Comparison of ENCODE assay signal across 1 cellular context in genomic region chr3:71649757-71650156, GRCh38.
TF ChIP-seq lines count a peak whose summit lies in the region.

No MANE protein-coding gene starts in this region.

TF ChIP-seq in HepG2, 621 proteins besides CTCF, POLR2A, EP300 and RAD21 (continued from another document):
- TF ChIP-seq TP53 (CRISPR knock-in tag; conservative IDR thresholded peaks at IDR 0.05) = no peak
- no peak for TF ChIP-seq ZNF556 (CRISPR knock-in tag; IDR thresholded peaks at IDR 0.05; ENCODE audit: borderline replicate concordance)
- TF ChIP-seq TCF7 (IDR thresholded peaks at IDR 0.05; ENCODE audit: low read depth) = 0 out of 2 replicates have a peak, but pooled peaks have one; percentile 23
- no peak for TF ChIP-seq ZNF619 (CRISPR knock-in tag; IDR thresholded peaks at IDR 0.05)
- TF ChIP-seq IRF9 (CRISPR knock-in tag; IDR thresholded peaks at IDR 0.05; ENCODE audit: borderline replicate concordance) = no peak
- TF ChIP-seq ZNF510 (CRISPR knock-in tag; IDR thresholded peaks at IDR 0.05; ENCODE audit: low read depth) = no peak
- TF ChIP-seq SUZ12 (IDR thresholded peaks at IDR 0.05; ENCODE audit: low read depth, low read length) = no peak
- no peak for TF ChIP-seq ZNF781 (CRISPR knock-in tag; IDR thresholded peaks at IDR 0.05; ENCODE audit: borderline replicate concordance, not compliant biosample characterization)
- TF ChIP-seq RXRB (CRISPR knock-in tag; IDR thresholded peaks at IDR 0.05; ENCODE audit: borderline replicate concordance) = no peak
- TF ChIP-seq PPARG (CRISPR knock-in tag; conservative IDR thresholded peaks at IDR 0.05) = no peak
- no peak for TF ChIP-seq SOX6 (IDR thresholded peaks at IDR 0.05)
- no peak for TF ChIP-seq SOX6 (CRISPR knock-in tag; IDR thresholded peaks at IDR 0.05)
- TF ChIP-seq EHMT2 (IDR thresholded peaks at IDR 0.05; ENCODE audit: borderline replicate concordance, low read depth, low read length) = no peak
TF ChIP-seq in HepG2: peak in this region for 3.
